In genomic region chrX:103101280-103102042, GRCh38 we compare ENCODE assay signal across 1 cellular context.
TF ChIP-seq lines count a peak whose summit lies in the region.

No MANE protein-coding gene starts in this region.

TF ChIP-seq in K562, 482 proteins besides CTCF, POLR2A, EP300 and RAD21 (continued from another document and continues in another):
- TF ChIP-seq FOXO4 (CRISPR knock-in tag; IDR thresholded peaks at IDR 0.05): no peak
- no peak for TF ChIP-seq TGIF2 (CRISPR knock-in tag; IDR thresholded peaks at IDR 0.05)
- no peak for TF ChIP-seq ZNF324 (CRISPR knock-in tag; IDR thresholded peaks at IDR 0.05)
- no peak for TF ChIP-seq TSC22D4 (tag; IDR thresholded peaks at IDR 0.05)
- TF ChIP-seq TCFL5 (CRISPR knock-in tag; conservative IDR thresholded peaks at IDR 0.05): no peak
- TF ChIP-seq ZNF695 (CRISPR knock-in tag; IDR thresholded peaks at IDR 0.05): no peak
- TF ChIP-seq KAT7 (CRISPR knock-in tag; IDR thresholded peaks at IDR 0.05; ENCODE audit: borderline replicate concordance): no peak
- no peak for TF ChIP-seq ZNF592 (IDR thresholded peaks at IDR 0.05)
- TF ChIP-seq ERF (CRISPR knock-in tag; IDR thresholded peaks at IDR 0.05): no peak
- TF ChIP-seq ZEB2 (IDR thresholded peaks at IDR 0.05): no peak
- TF ChIP-seq ZC3H4 (CRISPR knock-in tag; IDR thresholded peaks at IDR 0.05; ENCODE audit: borderline replicate concordance): no peak
- no peak for TF ChIP-seq SMARCB1 (IDR thresholded peaks at IDR 0.05; ENCODE audit: insufficient read length, low read depth)
- TF ChIP-seq NFIC (IDR thresholded peaks at IDR 0.05): peak; percentile 99
- TF ChIP-seq XRCC5 (IDR thresholded peaks at IDR 0.05; ENCODE audit: low read depth, low read length): no peak
- TF ChIP-seq POLR2B (IDR thresholded peaks at IDR 0.05; ENCODE audit: low read depth, partially characterized antibody): no peak
- no peak for TF ChIP-seq ZNF212 (CRISPR knock-in tag; IDR thresholded peaks at IDR 0.05)
- peak; percentile 65 for TF ChIP-seq HMGN3 (IDR thresholded peaks at IDR 0.05; ENCODE audit: borderline replicate concordance, extremely low read depth, insufficient read length, low read depth, low read length)
- TF ChIP-seq STAT5A (IDR thresholded peaks at IDR 0.05; ENCODE audit: borderline replicate concordance, low read length): peak; percentile 90
- peak; percentile 99 for TF ChIP-seq CBFA2T3 (IDR thresholded peaks at IDR 0.05)
- peak; percentile 17; the same call in 1 of the 2 replicates for TF ChIP-seq MAFK (IDR thresholded peaks at IDR 0.05; ENCODE audit: low read length)
- no peak for TF ChIP-seq TAF1 (IDR thresholded peaks at IDR 0.05; ENCODE audit: control insufficient read depth, extremely low read depth, insufficient read depth, low read length, severe bottlenecking)
- TF ChIP-seq NFE2 (IDR thresholded peaks at IDR 0.05; ENCODE audit: low read depth): peak; percentile 69
- no peak for TF ChIP-seq CTCFL (IDR thresholded peaks at IDR 0.05; ENCODE audit: borderline replicate concordance, insufficient read depth, low read depth, low read length, poor library complexity, severe bottlenecking)
- TF ChIP-seq SUPT5H (IDR thresholded peaks at IDR 0.05): no peak
- peak; percentile 82 for TF ChIP-seq MAFG (tag; conservative IDR thresholded peaks at IDR 0.05)
- TF ChIP-seq ZBTB49 (CRISPR knock-in tag; IDR thresholded peaks at IDR 0.05; ENCODE audit: borderline replicate concordance): no peak
- no peak for TF ChIP-seq XRCC3 (IDR thresholded peaks at IDR 0.05)
- no peak for TF ChIP-seq ZBTB5 (IDR thresholded peaks at IDR 0.05)
- TF ChIP-seq ZNF398 (CRISPR knock-in tag; IDR thresholded peaks at IDR 0.05): no peak
- TF ChIP-seq EZH2 (IDR thresholded peaks at IDR 0.05; ENCODE audit: borderline replicate concordance, low read depth, low read length): peak; percentile 44; the same call in 1 of the 2 replicates
- TF ChIP-seq CTBP1 (IDR thresholded peaks at IDR 0.05; ENCODE audit: borderline replicate concordance): peak; percentile 86
- no peak for TF ChIP-seq SIN3B (IDR thresholded peaks at IDR 0.05; ENCODE audit: low read depth)
- no peak for TF ChIP-seq ZFPM2 (CRISPR knock-in tag; IDR thresholded peaks at IDR 0.05)
- no peak for TF ChIP-seq MECOM (CRISPR knock-in tag; IDR thresholded peaks at IDR 0.05)
- no peak for TF ChIP-seq NCOA4 (IDR thresholded peaks at IDR 0.05; ENCODE audit: partially characterized antibody)
- TF ChIP-seq ADNP (tag; IDR thresholded peaks at IDR 0.05): 0 out of 2 replicates have a peak, but pooled peaks have one; percentile 23
- TF ChIP-seq CHCHD3 (CRISPR knock-in tag; IDR thresholded peaks at IDR 0.05): no peak
- TF ChIP-seq KHSRP (IDR thresholded peaks at IDR 0.05): peak; percentile 86
- no peak for TF ChIP-seq PHF21A (IDR thresholded peaks at IDR 0.05; ENCODE audit: borderline replicate concordance, low read depth)
- TF ChIP-seq ATF6 (CRISPR knock-in tag; IDR thresholded peaks at IDR 0.05): no peak
- TF ChIP-seq ZNF316 (IDR thresholded peaks at IDR 0.05): no peak
- no peak for TF ChIP-seq ZNF347 (CRISPR knock-in tag; IDR thresholded peaks at IDR 0.05; ENCODE audit: low read depth)
- TF ChIP-seq KDM1A (IDR thresholded peaks at IDR 0.05): peak; percentile 98
- peak; percentile 88 to 95; a peak in 2 of 4 replicates for TF ChIP-seq ARNT (IDR thresholded peaks at IDR 0.05)
- no peak for TF ChIP-seq ZNF354B (CRISPR knock-in tag; IDR thresholded peaks at IDR 0.05)
- TF ChIP-seq E2F3 (CRISPR knock-in tag; IDR thresholded peaks at IDR 0.05): no peak
- TF ChIP-seq ZNF551 (CRISPR knock-in tag; IDR thresholded peaks at IDR 0.05): no peak
- TF ChIP-seq TAF9B (IDR thresholded peaks at IDR 0.05; ENCODE audit: partially characterized antibody): peak; percentile 39
- no peak for TF ChIP-seq ATF2 (CRISPR knock-in tag; IDR thresholded peaks at IDR 0.05)
- TF ChIP-seq KLF6 (CRISPR knock-in tag; IDR thresholded peaks at IDR 0.05; ENCODE audit: borderline replicate concordance): no peak
- no peak for TF ChIP-seq LARP7 (IDR thresholded peaks at IDR 0.05)
- TF ChIP-seq DPF2 (IDR thresholded peaks at IDR 0.05): peak; percentile 92
- peak; percentile 91 for TF ChIP-seq PYGO2 (tag; IDR thresholded peaks at IDR 0.05)
- TF ChIP-seq ZBTB8A (IDR thresholded peaks at IDR 0.05; ENCODE audit: partially characterized antibody): no peak
- no peak for TF ChIP-seq FOXP1 (CRISPR knock-in tag; IDR thresholded peaks at IDR 0.05)
- 0 out of 2 replicates have a peak, but pooled peaks have one; percentile 17 for TF ChIP-seq TRIM28 (IDR thresholded peaks at IDR 0.05)
- TF ChIP-seq U2AF1 (optimal IDR thresholded peaks at IDR 0.05; ENCODE audit: low read depth, low read length): no peak
- TF ChIP-seq SAP30 (IDR thresholded peaks at IDR 0.05; ENCODE audit: borderline replicate concordance, insufficient read depth, low read depth, low read length, poor library complexity, severe bottlenecking): no peak
- TF ChIP-seq MEIS2 (IDR thresholded peaks at IDR 0.05; ENCODE audit: partially characterized antibody): peak; percentile 98
- peak; percentile 94 to 96 for TF ChIP-seq TBL1XR1 (IDR thresholded peaks at IDR 0.05; ENCODE audit: low read length in 2 of 2)
- peak; percentile 99 for TF ChIP-seq TAL1 (IDR thresholded peaks at IDR 0.05)
